In genomic region chr14:70021548-70021947, GRCh38 we compare ENCODE assay signal across 24 cellular contexts.
"Had no signal": no experiment of that assay in that cellular context is flagged by ENCODE, and none has a peak within 500 bp of the region (broad histone marks: within the 10 kb centered on the region; RNA-seq: fewer than 3 reads in every experiment).

No MANE protein-coding gene starts in this region.

- H3K36me3 ChIP-seq: esophagus muscularis mucosa, gastroesophageal sphincter, heart left ventricle, transverse colon, upper lobe of right lung, vagina had no signal

- ATAC-seq: foreskin keratinocyte; gastroesophageal sphincter; left lobe of liver; mucosa of descending colon; natural killer cell treated with Interleukin-12 subunit alpha and Interleukin-12 subunit beta and Interleukin-15 and Interleukin-18, amount 100 ng/mL, for 72 hours; sciatic nerve; stimulated activated memory B cell treated with anti-CD40 and anti-IgM and Interleukin-4, amounts not matched to agents 10 μg/mL and 1 μg/mL and 100 μg/mL, for 72 hours; stimulated activated naive CD8-positive, alpha-beta T cell treated with anti-CD3 and anti-CD28 coated beads, Interleukin-15, Interleukin-2, amounts not matched to agents 100 U/mL and 50 U/mL, for 24 hours had no signal

- H3K9me3 ChIP-seq: esophagus muscularis mucosa, gastroesophageal sphincter, heart left ventricle, mucosa of descending colon, transverse colon, upper lobe of right lung, vagina had no signal

- H3K27ac ChIP-seq: coronary artery, esophagus muscularis mucosa, foreskin keratinocyte, gastroesophageal sphincter, heart left ventricle, hepatocyte, neural progenitor cell, parathyroid adenoma, transverse colon, upper lobe of right lung, vagina had no signal

- H3K4me1 ChIP-seq: neural progenitor cell, parathyroid adenoma had no signal

- H3K27me3 ChIP-seq: esophagus muscularis mucosa, foreskin keratinocyte, gastroesophageal sphincter, heart left ventricle, hepatocyte, neural progenitor cell, transverse colon, upper lobe of right lung, vagina had no signal

- DNase-seq: effector memory CD4-positive, alpha-beta T cell; foreskin keratinocyte; heart left ventricle; kidney; mucosa of descending colon; naive B cell; stimulated activated CD4-positive, alpha-beta T cell treated with anti-CD3 and anti-CD28 coated beads, Interleukin-2, amount 100 ng/mL, for 24 hours; stimulated activated CD4-positive, alpha-beta T cell treated with anti-CD3 and anti-CD28 coated beads, Interleukin-4, amount 100 ng/mL, for 4 hours; stimulated activated naive CD8-positive, alpha-beta T cell treated with anti-CD3 and anti-CD28 coated beads, Interleukin-15, Interleukin-2, amounts not matched to agents 100 U/mL and 50 U/mL, for 24 hours; transverse colon; upper lobe of right lung had no signal

- H3K4me3 ChIP-seq: coronary artery, esophagus muscularis mucosa, gastroesophageal sphincter, heart left ventricle, hepatocyte, lung, mucosa of descending colon, neural progenitor cell, smooth muscle cell, transverse colon, upper lobe of right lung, vagina had no signal
